ENCODE assay signal across 8 cellular contexts in the genomic region with DNA sequence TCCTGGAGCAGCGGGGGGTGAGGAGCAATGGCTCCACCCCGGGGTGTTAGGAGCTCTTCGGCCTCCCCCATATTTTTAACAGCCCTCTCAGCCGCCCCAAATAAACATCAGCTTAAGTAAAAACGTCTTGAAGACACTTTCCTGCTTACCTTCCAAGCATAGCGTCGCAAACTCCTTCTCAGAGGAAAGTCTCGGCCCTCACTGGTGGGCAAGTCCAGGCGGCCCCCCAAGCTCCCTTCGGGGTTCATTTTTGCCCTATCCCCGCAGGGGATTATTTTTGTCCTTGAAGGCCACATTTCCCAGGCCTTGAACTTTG. TPM values are rescaled to one million over a fixed set of nuclear protein-coding genes. Genes with fewer than 3 reads are reported as not detected.
A peak's percentile ranks its signal among the peaks of the same experiment; 100 is the strongest.
DNase-seq lines count a peak whose midpoint lies in the region; ATAC-seq and TF ChIP-seq lines count a peak whose summit lies in the region.

No MANE protein-coding gene starts in this region.

- DNase-seq in activated T-cell treated with anti-CD3 and anti-CD28 coated beads, Interleukin-2, amount 50 U/mL, for 4 hours, result no peak
- DNase-seq in activated T-cell treated with anti-CD3 and anti-CD28 coated beads, Interleukin-2, amount 50 U/mL, for 1 hour, result no peak
- DNase-seq in activated naive CD4-positive, alpha-beta T cell treated with anti-CD3 and anti-CD28 coated beads, Interleukin-2, amount 50 U/mL, for 72 hours (ENCODE audit: low spot score in 2 of 2), result no peak
- DNase-seq in left kidney (ENCODE audit: low read depth, low spot score) (peak; percentile 23), tibial artery (no peak), D341Med (ENCODE audit: low spot score) (no peak)
- DNase-seq in stimulated activated CD4-positive, alpha-beta T cell treated with anti-CD3 and anti-CD28 coated beads, Interleukin-15, amount 100 ng/mL, for 24 hours, result no peak

- intact Hi-C loops in tibial artery (cut with DNase I; ENCODE audit: low total_unique reads), result loop anchor here (2.0 kb wide), 1 partner anchor 45 kb away; no protein-coding TSS in a partner anchor

- peaks cover 0 to 13% (median 4%) of the 10 kb centered on the region in 3 donors for H3K36me3 ChIP-seq in tibial artery

- ATAC-seq in activated T-cell treated with anti-CD3 and anti-CD28 coated beads, Interleukin-2, amount 50 U/mL, for 4 hours, result no peak
- ATAC-seq in activated naive CD4-positive, alpha-beta T cell treated with anti-CD3 and anti-CD28 coated beads, Interleukin-2, amount 50 U/mL, for 72 hours, result no peak
- ATAC-seq in GM19395 (IDR thresholded peaks at IDR 0.05; ENCODE audit: unreplicated experiment), result no peak

- peak overlapping the region; percentile 91 for H3K4me3 Mint-ChIP-seq in activated T-cell treated with anti-CD3 and anti-CD28 coated beads, Interleukin-2, amount 50 U/mL, for 4 hours

- TF ChIP-seq CTCF in tibial artery (IDR thresholded peaks at IDR 0.05), result no peak

- peaks cover 61% of the 10 kb centered on the region for H3K4me1 Mint-ChIP-seq in activated T-cell treated with anti-CD3 and anti-CD28 coated beads, Interleukin-2, amount 50 U/mL, for 4 hours (ENCODE audit: low read depth)

- peaks cover 26% of the 10 kb centered on the region for H3K36me3 Mint-ChIP-seq in activated T-cell treated with anti-CD3 and anti-CD28 coated beads, Interleukin-2, amount 50 U/mL, for 4 hours (ENCODE audit: insufficient read depth)
- H3K36me3 Mint-ChIP-seq in activated naive CD4-positive, alpha-beta T cell treated with anti-CD3 and anti-CD28 coated beads, Interleukin-2, amount 50 U/mL, for 72 hours, result peaks cover 27 to 35% of the 10 kb centered on the region in 2 donors

- H3K9me3 Mint-ChIP-seq in activated T-cell treated with anti-CD3 and anti-CD28 coated beads, Interleukin-2, amount 50 U/mL, for 4 hours, result no peaks in the 10 kb centered on the region
- no peaks in the 10 kb centered on the region for H3K9me3 Mint-ChIP-seq in activated naive CD4-positive, alpha-beta T cell treated with anti-CD3 and anti-CD28 coated beads, Interleukin-2, amount 50 U/mL, for 72 hours

- H3K27me3 Mint-ChIP-seq in activated T-cell treated with anti-CD3 and anti-CD28 coated beads, Interleukin-2, amount 50 U/mL, for 4 hours (ENCODE audit: low read depth), result no peaks in the 10 kb centered on the region

- H3K9me3 ChIP-seq in tibial artery, result no peaks in the 10 kb centered on the region

- H3K4me3 ChIP-seq in tibial artery, result peak overlapping the region; percentile 65 to 71

- H3K4me1 ChIP-seq in tibial artery, result peaks cover 0 to 68% (median 46%) of the 10 kb centered on the region in 4 donors

- peak overlapping the region; percentile 74 to 80 for H3K27ac ChIP-seq in tibial artery

- H3K27ac Mint-ChIP-seq in activated naive CD4-positive, alpha-beta T cell treated with anti-CD3 and anti-CD28 coated beads, Interleukin-2, amount 50 U/mL, for 72 hours, result peak overlapping the region; percentile 93 to 96

- no peaks in the 10 kb centered on the region for H3K27me3 ChIP-seq in tibial artery

RNA-seq across cellular contexts. Expression of gene RBM38, which starts 0.9 kb away (rescaled TPM):
- 100 to 1,000 TPM; 123 to 172 (median 129) TPM for total RNA-seq in activated T-cell treated with anti-CD3 and anti-CD28 coated beads, Interleukin-2, amount 50 U/mL, for 4 hours
- 10 to 100 TPM; 43.4 to 97.5 TPM for total RNA-seq in activated naive CD4-positive, alpha-beta T cell treated with anti-CD3 and anti-CD28 coated beads, Interleukin-2, amount 50 U/mL, for 72 hours

RNA-seq across cellular contexts. Expression of gene RAE1, which starts 41.0 kb away (rescaled TPM):
- total RNA-seq in activated T-cell treated with anti-CD3 and anti-CD28 coated beads, Interleukin-2, amount 50 U/mL, for 4 hours, result 10 to 100 TPM; 64.7 to 73.8 (median 68.5) TPM
- 10 to 100 TPM; 47.3 to 67.5 TPM for total RNA-seq in activated naive CD4-positive, alpha-beta T cell treated with anti-CD3 and anti-CD28 coated beads, Interleukin-2, amount 50 U/mL, for 72 hours
